ENCODE assay signal across 8 cellular contexts in genomic region chr7:73308074-73308664, GRCh38. TPM values are rescaled to one million over a fixed set of nuclear protein-coding genes. Genes with fewer than 3 reads are reported as not detected.
DNase-seq lines count a peak whose midpoint lies in the region; ATAC-seq, FAIRE-seq and TF ChIP-seq lines count a peak whose summit lies in the region.

No MANE protein-coding gene starts in this region.

- H3K9me3 Mint-ChIP-seq in activated T-helper 2 cell treated with anti-CD3 and anti-CD28 coated beads, Interferon-gamma antibody, Interleukin-2, Interleukin-4, amounts not matched to agents 10 μg/mL and 5 μg/mL and 100 μg/mL, durations not matched to agents 14 hours and 24 hours and 36 hours: peaks cover 3% of the 10 kb centered on the region
- H3K9me3 Mint-ChIP-seq in stimulated activated memory B cell treated with anti-CD40 and anti-IgM and Interleukin-4, amounts not matched to agents 10 μg/mL and 1 μg/mL and 100 μg/mL, for 72 hours: no peaks in the 10 kb centered on the region

- TF ChIP-seq CTCF in BE2C (IDR thresholded peaks at IDR 0.05; ENCODE audit: low read depth, low read length): no peak

- H3K4me3 ChIP-seq in BE2C (ENCODE audit: low read depth, low read length) (peak overlapping the region; percentile 68), iPS-18c (ENCODE audit: insufficient read depth, low read depth, low read length) (peak overlapping the region; percentile 59)

- no peaks in the 10 kb centered on the region for H3K27me3 ChIP-seq in BE2C

- no peak for FAIRE-seq in GM19239 (lab: Jason Lieb, UNC)

- peak overlapping the region; percentile 99 for H3K4me3 Mint-ChIP-seq in activated T-helper 2 cell treated with anti-CD3 and anti-CD28 coated beads, Interferon-gamma antibody, Interleukin-2, Interleukin-4, amounts not matched to agents 10 μg/mL and 5 μg/mL and 100 μg/mL, durations not matched to agents 14 hours and 24 hours and 36 hours (ENCODE audit: low read depth)
- peak overlapping the region; percentile 100 for H3K4me3 Mint-ChIP-seq in stimulated activated memory B cell treated with anti-CD40 and anti-IgM and Interleukin-4, amounts not matched to agents 10 μg/mL and 1 μg/mL and 100 μg/mL, for 72 hours

- peak overlapping the region; percentile 93 for H3K27ac Mint-ChIP-seq in activated T-helper 2 cell treated with anti-CD3 and anti-CD28 coated beads, Interferon-gamma antibody, Interleukin-2, Interleukin-4, amounts not matched to agents 10 μg/mL and 5 μg/mL and 100 μg/mL, durations not matched to agents 14 hours and 24 hours and 36 hours
- peak overlapping the region; percentile 98 for H3K27ac Mint-ChIP-seq in stimulated activated memory B cell treated with anti-CD40 and anti-IgM and Interleukin-4, amounts not matched to agents 10 μg/mL and 1 μg/mL and 100 μg/mL, for 72 hours

- no peaks in the 10 kb centered on the region for H3K27me3 Mint-ChIP-seq in activated T-helper 2 cell treated with anti-CD3 and anti-CD28 coated beads, Interferon-gamma antibody, Interleukin-2, Interleukin-4, amounts not matched to agents 10 μg/mL and 5 μg/mL and 100 μg/mL, durations not matched to agents 14 hours and 24 hours and 36 hours (ENCODE audit: low read depth)
- no peaks in the 10 kb centered on the region for H3K27me3 Mint-ChIP-seq in stimulated activated memory B cell treated with anti-CD40 and anti-IgM and Interleukin-4, amounts not matched to agents 10 μg/mL and 1 μg/mL and 100 μg/mL, for 72 hours

- DNase-seq in BE2C: no peak
- DNase-seq in GM19239 (ENCODE audit: insufficient read length, low spot score): peak; percentile 17
- DNase-seq in activated T-helper 2 cell treated with anti-CD3 and anti-CD28 coated beads, Interferon-gamma antibody, Interleukin-2, Interleukin-4, amounts not matched to agents 10 μg/mL and 5 μg/mL and 100 μg/mL, durations not matched to agents 14 hours and 24 hours and 36 hours (ENCODE audit: low spot score): no peak
- DNase-seq in islet precursor cell: no peak

- peaks cover 3% of the 10 kb centered on the region; the same call in 1 of the 2 replicates for H3K36me3 ChIP-seq in BE2C

- ATAC-seq in HG03280 (IDR thresholded peaks at IDR 0.05; ENCODE audit: unreplicated experiment): peak; percentile 53
- peak; percentile 63 for ATAC-seq in stimulated activated memory B cell treated with anti-CD40 and anti-IgM and Interleukin-4, amounts not matched to agents 10 μg/mL and 1 μg/mL and 100 μg/mL, for 72 hours
- no peak for ATAC-seq in GM21367 (IDR thresholded peaks at IDR 0.05; ENCODE audit: unreplicated experiment)

- peaks cover 38% of the 10 kb centered on the region for H3K36me3 Mint-ChIP-seq in activated T-helper 2 cell treated with anti-CD3 and anti-CD28 coated beads, Interferon-gamma antibody, Interleukin-2, Interleukin-4, amounts not matched to agents 10 μg/mL and 5 μg/mL and 100 μg/mL, durations not matched to agents 14 hours and 24 hours and 36 hours (ENCODE audit: low read depth)
- peaks cover 43% of the 10 kb centered on the region for H3K36me3 Mint-ChIP-seq in stimulated activated memory B cell treated with anti-CD40 and anti-IgM and Interleukin-4, amounts not matched to agents 10 μg/mL and 1 μg/mL and 100 μg/mL, for 72 hours

- peaks cover 19% of the 10 kb centered on the region for H3K4me1 Mint-ChIP-seq in activated T-helper 2 cell treated with anti-CD3 and anti-CD28 coated beads, Interferon-gamma antibody, Interleukin-2, Interleukin-4, amounts not matched to agents 10 μg/mL and 5 μg/mL and 100 μg/mL, durations not matched to agents 14 hours and 24 hours and 36 hours (ENCODE audit: low read depth)
- peaks cover 38% of the 10 kb centered on the region for H3K4me1 Mint-ChIP-seq in stimulated activated memory B cell treated with anti-CD40 and anti-IgM and Interleukin-4, amounts not matched to agents 10 μg/mL and 1 μg/mL and 100 μg/mL, for 72 hours

- H3K4me1 ChIP-seq in BE2C: no peaks in the 10 kb centered on the region

- no peaks in the 10 kb centered on the region for H3K9me3 ChIP-seq in BE2C
- H3K9me3 ChIP-seq in iPS-18c (ENCODE audit: control insufficient read depth, insufficient read depth, low read length): peaks cover 4% of the 10 kb centered on the region

- intact Hi-C loops in activated T-helper 2 cell treated with anti-CD3 and anti-CD28 coated beads, Interferon-gamma antibody, Interleukin-2, Interleukin-4, amounts not matched to agents 10 μg/mL and 5 μg/mL and 100 μg/mL, durations not matched to agents 14 hours and 24 hours and 36 hours (cut with micrococcal nuclease): no loop called here

RNA-seq across cellular contexts. Expression of gene NSUN5, which starts 0.5 kb away (rescaled TPM):
- polyA plus RNA-seq in BE2C (2012; ENCODE audit: insufficient read depth, insufficient read length, low read depth): 106 TPM
- 58.3 and 63.2 TPM in 2 replicates for total RNA-seq in activated T-helper 2 cell treated with anti-CD3 and anti-CD28 coated beads, Interferon-gamma antibody, Interleukin-2, Interleukin-4, amounts not matched to agents 10 μg/mL and 5 μg/mL and 100 μg/mL, durations not matched to agents 14 hours and 24 hours and 36 hours

RNA-seq across cellular contexts. Expression of gene TRIM50, which starts 19.7 kb away (rescaled TPM):
- 0.26 TPM for polyA plus RNA-seq in BE2C (2012; ENCODE audit: insufficient read depth, insufficient read length, low read depth)
- not detected in 2 replicates for total RNA-seq in activated T-helper 2 cell treated with anti-CD3 and anti-CD28 coated beads, Interferon-gamma antibody, Interleukin-2, Interleukin-4, amounts not matched to agents 10 μg/mL and 5 μg/mL and 100 μg/mL, durations not matched to agents 14 hours and 24 hours and 36 hours

RNA-seq across cellular contexts. Expression of gene FKBP6, which starts 19.8 kb away (rescaled TPM):
- polyA plus RNA-seq in BE2C (2012; ENCODE audit: insufficient read depth, insufficient read length, low read depth): not detected
- not detected in 2 replicates for total RNA-seq in activated T-helper 2 cell treated with anti-CD3 and anti-CD28 coated beads, Interferon-gamma antibody, Interleukin-2, Interleukin-4, amounts not matched to agents 10 μg/mL and 5 μg/mL and 100 μg/mL, durations not matched to agents 14 hours and 24 hours and 36 hours
